ENCODE assay signal across 24 cellular contexts in the genomic region with DNA sequence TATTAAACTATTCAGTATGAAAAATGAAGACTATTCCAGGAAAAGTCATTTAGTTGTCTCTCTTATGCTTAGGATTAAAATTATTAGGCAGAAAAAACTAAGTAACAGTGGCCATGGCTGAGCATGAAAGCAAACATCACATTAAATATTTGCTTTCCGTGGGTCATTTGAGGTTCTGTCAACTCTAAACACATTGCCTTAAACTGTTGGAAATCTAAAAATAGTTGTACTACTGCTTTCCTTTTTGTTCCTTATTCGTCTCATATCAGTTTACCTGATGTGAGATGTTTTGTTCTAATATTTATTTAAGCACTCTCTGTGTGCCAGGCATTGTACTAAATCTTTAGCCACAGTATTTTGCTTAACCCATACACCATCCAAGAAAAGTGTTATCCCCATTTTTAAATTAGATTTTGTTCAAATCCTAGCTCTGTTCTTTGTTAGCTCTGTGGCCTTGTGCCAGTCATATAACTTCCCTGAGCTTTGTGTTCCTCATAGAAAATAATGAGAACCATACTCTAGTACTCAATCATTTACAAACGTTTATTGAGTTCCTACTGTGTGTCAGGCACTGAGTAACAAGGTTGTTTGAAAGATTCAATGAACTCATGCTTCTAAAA. TPM values are rescaled to one million over a fixed set of nuclear protein-coding genes. Genes with fewer than 3 reads are reported as not detected.
DNase-seq lines count a peak whose midpoint lies in the region; ATAC-seq and TF ChIP-seq lines count a peak whose summit lies in the region.
"Had no signal": no experiment of that assay in that cellular context is flagged by ENCODE, and none has a peak within 500 bp of the region (broad histone marks: within the 10 kb centered on the region; RNA-seq: fewer than 3 reads in every experiment).

No MANE protein-coding gene starts in this region.

- DNase-seq in NCI-H1092 treated with DMSO at 0.1 percent for 48 hours (lab: John Stamatoyannopoulos, UW) (peak; percentile 26), NCI-H1092 (lab: John Stamatoyannopoulos, UW) (no peak), NCI-H2196 (lab: John Stamatoyannopoulos, UW; ENCODE audit: unreplicated experiment) (peak; percentile 41), SK-N-SH (no peak), right lobe of liver (no peak), NCI-H524 treated with DMSO at 0.1 percent for 48 hours (lab: John Stamatoyannopoulos, UW) (no peak)
- DNase-seq: activated naive CD4-positive, alpha-beta T cell treated with anti-CD3 and anti-CD28 coated beads, Interleukin-2, amount 10 ng/mL, durations not matched to agents 7 days and 5 days; activated T-cell treated with anti-CD3 and anti-CD28 coated beads, Interleukin-2, amount 50 U/mL, for 72 hours; amniotic stem cell; CD8-positive, alpha-beta memory T cell; effector memory CD4-positive, alpha-beta T cell; esophagus squamous epithelium; HCEC 1CT; mucosa of descending colon; NCI-H1105; NCI-H524; PC-9; right cardiac atrium; Right ventricle myocardium superior; stimulated activated CD4-positive, alpha-beta T cell treated with anti-CD3 and anti-CD28 coated beads, Interleukin-4, amount 100 ng/mL, for 1 hour had no signal

- no peaks in the 10 kb centered on the region for H3K9me2 ChIP-seq in SK-N-SH

- no peak overlapping the region for H3K4me2 ChIP-seq in SK-N-SH
- H3K4me2 ChIP-seq: PC-9 had no signal

- H3K9me3 ChIP-seq in SK-N-SH (no peaks in the 10 kb centered on the region), right lobe of liver (no peaks in the 10 kb centered on the region)
- H3K9me3 ChIP-seq: esophagus squamous epithelium, mucosa of descending colon had no signal

- H3F3A ChIP-seq in SK-N-SH (replicated peaks; ENCODE audit: insufficient read depth): no peaks in the 10 kb centered on the region

- no peak overlapping the region for H3K9ac ChIP-seq in SK-N-SH

- no peak for TF ChIP-seq EP300 in SK-N-SH (IDR thresholded peaks at IDR 0.05; ENCODE audit: borderline replicate concordance in 1 of 2, low read depth in 1 of 2, low read length in 1 of 2)

- no peak for TF ChIP-seq RAD21 in SK-N-SH (IDR thresholded peaks at IDR 0.05; ENCODE audit: low read length)

- H3K4me3 ChIP-seq in SK-N-SH (ENCODE audit: low read depth in 2 of 2, low read length in 1 of 2) (no peak overlapping the region), right lobe of liver (no peak overlapping the region)
- H3K4me3 ChIP-seq: esophagus squamous epithelium, GM12878, mucosa of descending colon, PC-9 had no signal

- H3K79me2 ChIP-seq in SK-N-SH (ENCODE audit: insufficient read depth): no peaks in the 10 kb centered on the region

- peak; percentile 90 to 98 (median 96) for ATAC-seq in right lobe of liver
- no peak for ATAC-seq in GM21447 (IDR thresholded peaks at IDR 0.05; ENCODE audit: unreplicated experiment)
- ATAC-seq in GM18502 (IDR thresholded peaks at IDR 0.05; ENCODE audit: poor library complexity, unreplicated experiment): no peak
- ATAC-seq: activated T-cell treated with anti-CD3 and anti-CD28 coated beads, Interleukin-2, amount 50 U/mL, for 72 hours; GM12878; mucosa of descending colon; right cardiac atrium; stimulated activated memory B cell treated with anti-CD40 and anti-IgM and Interleukin-4, amounts not matched to agents 10 μg/mL and 1 μg/mL and 100 μg/mL, for 72 hours had no signal

- H3K27ac ChIP-seq in SK-N-SH (ENCODE audit: low read depth in 2 of 2, low read length in 1 of 2) (0 out of 4 replicates have a peak overlapping the region, but pooled peaks of 1 of the 2 experiments have one; percentile 2), right lobe of liver (peak overlapping the region in 1 of 3 donors; percentile 30)
- H3K27ac ChIP-seq: esophagus squamous epithelium, PC-9 had no signal

- H3K27me3 ChIP-seq in SK-N-SH (ENCODE audit: insufficient read depth) (no peaks in the 10 kb centered on the region), right lobe of liver (no peaks in the 10 kb centered on the region)
- H3K27me3 ChIP-seq: esophagus squamous epithelium had no signal

- H3K4me1 ChIP-seq in SK-N-SH (ENCODE audit: control insufficient read depth in 1 of 2, insufficient read depth in 2 of 2, low read depth in 1 of 2, low read length in 1 of 2) (no peaks in the 10 kb centered on the region; a peak in 1 of 4 replicates), right lobe of liver (peaks cover 0 to 7% (median 3%) of the 10 kb centered on the region in 4 donors)
- H3K4me1 ChIP-seq: esophagus squamous epithelium had no signal

- no peak for TF ChIP-seq POLR2A in right lobe of liver (IDR thresholded peaks at IDR 0.05)

- no peaks in the 10 kb centered on the region for H4K20me1 ChIP-seq in SK-N-SH (ENCODE audit: insufficient read depth)

- TF ChIP-seq CTCF in SK-N-SH (IDR thresholded peaks at IDR 0.05) (no peak), right lobe of liver (IDR thresholded peaks at IDR 0.05) (no peak)

- intact Hi-C loops in right lobe of liver (cut with DNase I): no loop called here

- CTCF ChIA-PET in SK-N-SH (lab: Yijun Ruan, JAX): no interaction called here

- POLR2A ChIA-PET in SK-N-SH (lab: Yijun Ruan, JAX): no interaction called here

- no peak overlapping the region for H2AFZ ChIP-seq in SK-N-SH (ENCODE audit: low read depth)
- H2AFZ ChIP-seq: PC-9 had no signal

- no peaks in the 10 kb centered on the region for H3K36me3 ChIP-seq in SK-N-SH (replicated peaks in 1 of 2; ENCODE audit: control insufficient read depth in 1 of 2, insufficient read depth in 2 of 2, low read length in 1 of 2)
- no peaks in the 10 kb centered on the region for H3K36me3 ChIP-seq in right lobe of liver
- H3K36me3 ChIP-seq: esophagus squamous epithelium had no signal

- WGBS in SK-N-SH (ENCODE audit: low lambda C conversion rate): 33% methylated on average over 3 of the region's 3 CpGs
- WGBS in right lobe of liver (ENCODE audit: insufficient coverage, low coverage, low lambda C conversion rate, missing lambda C conversion rate): 9% methylated on average over 3 of the region's 3 CpGs

TF ChIP-seq in SK-N-SH, 30 proteins besides CTCF, POLR2A, EP300 and RAD21:
- TF ChIP-seq TEAD4 (IDR thresholded peaks at IDR 0.05; ENCODE audit: borderline replicate concordance, insufficient read depth): no peak
- TF ChIP-seq FOXJ3 (CRISPR knock-in tag; IDR thresholded peaks at IDR 0.05): no peak
- peak; percentile 29; the same call in 1 of the 2 replicates for TF ChIP-seq TCF12 (IDR thresholded peaks at IDR 0.05)

RNA-seq across cellular contexts. Expression of a gene that starts 18.7 kb away (rescaled TPM):
- polyA plus RNA-seq in SK-N-SH (2012; rRNA removed): 4.9 and 5.2 TPM in 2 replicates
- 3.6 and 4.6 TPM in 2 replicates for polyA plus RNA-seq in SK-N-SH (2012; cell fraction: cytosol; rRNA removed)
- polyA plus RNA-seq in SK-N-SH (2012; cell fraction: nucleus; rRNA removed): 6.3 and 8.8 TPM in 2 replicates
- total RNA-seq in right lobe of liver: 1 to 10 TPM; 3.9 to 6.5 (median 4.9) TPM
- total RNA-seq: CD8-positive, alpha-beta memory T cell had no signal
- polyA plus RNA-seq: CD8-positive, alpha-beta memory T cell had no signal

Comparison
In these comparisons a context has a peak if more than half of its experiments do, and no peak if none do; other contexts are left out.
1. DNase-seq: peak in NCI-H1092 treated with DMSO at 0.1 percent for 48 hours (single experiment) and NCI-H2196 (single experiment); none in NCI-H1092 (single experiment), SK-N-SH (single experiment), right lobe of liver (0 of 3) and NCI-H524 treated with DMSO at 0.1 percent for 48 hours (single experiment).
2. ATAC-seq: peak in right lobe of liver (4 of 4); none in GM21447 (single experiment) and GM18502 (single experiment).